ENCODE assay signal across 25 cellular contexts in genomic region chr3:177317247-177317646, GRCh38.
DNase-seq lines count a peak whose midpoint lies in the region; ATAC-seq, FAIRE-seq and TF ChIP-seq lines count a peak whose summit lies in the region.
"Had no signal": no experiment of that assay in that cellular context is flagged by ENCODE, and none has a peak within 500 bp of the region (broad histone marks: within the 10 kb centered on the region; RNA-seq: fewer than 3 reads in every experiment).

No MANE protein-coding gene starts in this region.

- DNase-seq in HepG2 (ENCODE audit: low spot score) (no peak), right lobe of liver (no peak), RCC 7860 (ENCODE audit: low spot score) (no peak), NCI-H1048 (lab: John Stamatoyannopoulos, UW) (no peak)
- no peak for DNase-seq in activated naive CD8-positive, alpha-beta T cell treated with anti-CD3 and anti-CD28 coated beads, Interleukin-2, amount 50 U/mL, for 24 hours
- no peak for DNase-seq in activated CD4-positive, alpha-beta memory T cell treated with anti-CD3 and anti-CD28 coated beads for 36 hours
- DNase-seq: C1 segment of cervical spinal cord; CD8-positive, alpha-beta T cell; GDM1; H9; IMR-90; MV-4-11; NCI-H1694; NCI-H2081; NCI-H2171; NCI-H345; NCI-H524; NCI-H774; NK-92 treated with Interleukin-12 subunit alpha and Interleukin-12 subunit beta, amount 100 ng/mL, for 24 hours; SJCRH30 had no signal

- 64% methylated on average over 2 of the region's 2 CpGs for WGBS in HepG2 (ENCODE audit: low lambda C conversion rate)
- 96% methylated on average over 2 of the region's 2 CpGs for WGBS in right lobe of liver (ENCODE audit: insufficient coverage, low coverage, low lambda C conversion rate, missing lambda C conversion rate)

- H2AFZ ChIP-seq in HepG2 (ENCODE audit: low read length) (no peak overlapping the region), SU-DHL-6 (ENCODE audit: low read depth, low read length, severe bottlenecking) (no peak overlapping the region)

- TF ChIP-seq CTCF in HepG2 (CRISPR knock-in tag; IDR thresholded peaks at IDR 0.05) (no peak), right lobe of liver (IDR thresholded peaks at IDR 0.05) (no peak), SU-DHL-6 (IDR thresholded peaks at IDR 0.05; ENCODE audit: insufficient read depth, low read length, poor library complexity, severe bottlenecking) (no peak)

- peaks cover 17% of the 10 kb centered on the region for H3K4me1 ChIP-seq in HepG2 (ENCODE audit: insufficient read depth, low read length)
- no peaks in the 10 kb centered on the region for H3K4me1 ChIP-seq in right lobe of liver
- H3K4me1 ChIP-seq: SJCRH30 had no signal

- H3K4me3 ChIP-seq in HepG2 (replicated peaks in 1 of 3; ENCODE audit: insufficient read depth in 1 of 3, low read depth in 2 of 3, low read length in 3 of 3) (no peak overlapping the region), right lobe of liver (no peak overlapping the region), SU-DHL-6 (ENCODE audit: insufficient read depth, low read length, poor library complexity, severe bottlenecking) (peak overlapping the region; percentile 8)
- H3K4me3 ChIP-seq: Peyer's patch, SJCRH30 had no signal

- CTCF ChIA-PET in HepG2 (lab: Yijun Ruan, JAX; ENCODE audit: low intra/inter-chr PET ratio, low total read pairs): no interaction called here
- CTCF ChIA-PET in activated CD4-positive, alpha-beta memory T cell treated with anti-CD3 and anti-CD28 coated beads for 36 hours (lab: Charles Lee): interaction anchor here (1.2 kb wide), 1 partner anchor 237 kb away, joined by 3 read pairs; no protein-coding TSS in a partner anchor

- no peaks in the 10 kb centered on the region for H3K9me2 ChIP-seq in SU-DHL-6 (replicated peaks; ENCODE audit: insufficient read depth, low read length)

- H3K27ac Mint-ChIP-seq in activated naive CD8-positive, alpha-beta T cell treated with anti-CD3 and anti-CD28 coated beads, Interleukin-2, amount 50 U/mL, for 24 hours: peak overlapping the region; percentile 69
- H3K27ac Mint-ChIP-seq in activated CD4-positive, alpha-beta memory T cell treated with anti-CD3 and anti-CD28 coated beads for 36 hours: no peak overlapping the region
- H3K27ac Mint-ChIP-seq: H9 had no signal

- ATAC-seq in HepG2: no peak
- no peak for ATAC-seq in right lobe of liver
- no peak for ATAC-seq in activated naive CD8-positive, alpha-beta T cell treated with anti-CD3 and anti-CD28 coated beads, Interleukin-2, amount 50 U/mL, for 24 hours
- no peak for ATAC-seq in GM18870 (IDR thresholded peaks at IDR 0.05; ENCODE audit: unreplicated experiment)
- ATAC-seq: CD8-positive, alpha-beta T cell had no signal

- H3K4me1 Mint-ChIP-seq in activated naive CD8-positive, alpha-beta T cell treated with anti-CD3 and anti-CD28 coated beads, Interleukin-2, amount 50 U/mL, for 24 hours: peaks cover 57% of the 10 kb centered on the region
- peaks cover 39% of the 10 kb centered on the region for H3K4me1 Mint-ChIP-seq in activated CD4-positive, alpha-beta memory T cell treated with anti-CD3 and anti-CD28 coated beads for 36 hours (ENCODE audit: low read depth)

- peaks cover 69% of the 10 kb centered on the region for H3F3A ChIP-seq in SU-DHL-6 (ENCODE audit: insufficient read depth)

- H3K4me2 ChIP-seq in HepG2 (ENCODE audit: low read depth, low read length) (no peak overlapping the region), SU-DHL-6 (ENCODE audit: low read depth, low read length, poor library complexity, severe bottlenecking) (peak overlapping the region; percentile 72)

- POLR2A ChIA-PET in HepG2 (lab: Yijun Ruan, JAX): no interaction called here
- POLR2A ChIA-PET in activated CD4-positive, alpha-beta memory T cell treated with anti-CD3 and anti-CD28 coated beads for 36 hours (lab: Charles Lee): no interaction called here

- no peak for TF ChIP-seq EP300 in HepG2 (IDR thresholded peaks at IDR 0.05; ENCODE audit: low read depth in 2 of 2, low read length in 2 of 2)
- TF ChIP-seq EP300 in HepG2 (CRISPR knock-in tag; IDR thresholded peaks at IDR 0.05; ENCODE audit: borderline replicate concordance): no peak

- H3K27me3 ChIP-seq in HepG2 (ENCODE audit: control insufficient read depth in 1 of 2, insufficient read depth in 2 of 2, low read length in 2 of 2) (no peaks in the 10 kb centered on the region), right lobe of liver (no peaks in the 10 kb centered on the region), SU-DHL-6 (ENCODE audit: low read length) (no peaks in the 10 kb centered on the region)
- H3K27me3 ChIP-seq: Peyer's patch, SJCRH30 had no signal

- peaks cover 9% of the 10 kb centered on the region for H3K9me3 Mint-ChIP-seq in activated naive CD8-positive, alpha-beta T cell treated with anti-CD3 and anti-CD28 coated beads, Interleukin-2, amount 50 U/mL, for 24 hours
- H3K9me3 Mint-ChIP-seq in activated CD4-positive, alpha-beta memory T cell treated with anti-CD3 and anti-CD28 coated beads for 36 hours: peaks cover 5% of the 10 kb centered on the region

- H3K9me3 ChIP-seq in HepG2 (ENCODE audit: low read length): no peaks in the 10 kb centered on the region
- no peaks in the 10 kb centered on the region for H3K9me3 ChIP-seq in right lobe of liver
- H3K9me3 ChIP-seq in SU-DHL-6 (ENCODE audit: insufficient read depth, low read length): no peaks in the 10 kb centered on the region
- H3K9me3 ChIP-seq: Peyer's patch, SJCRH30 had no signal

- intact Hi-C loops in HepG2 (cut with micrococcal nuclease; ENCODE audit: unreplicated experiment) (no loop called here), right lobe of liver (cut with DNase I) (no loop called here)
- intact Hi-C loops in activated CD4-positive, alpha-beta memory T cell treated with anti-CD3 and anti-CD28 coated beads for 36 hours (cut with micrococcal nuclease): loop anchor here (5.0 kb wide), 1 partner anchor 35 kb away; no protein-coding TSS in a partner anchor

- H3K36me3 ChIP-seq in HepG2 (replicated peaks in 1 of 2; ENCODE audit: control insufficient read depth in 1 of 2, insufficient read depth in 2 of 2, low read length in 2 of 2) (no peaks in the 10 kb centered on the region), right lobe of liver (no peaks in the 10 kb centered on the region), SU-DHL-6 (ENCODE audit: low read length) (no peaks in the 10 kb centered on the region)
- H3K36me3 ChIP-seq: Peyer's patch, SJCRH30 had no signal

- H3K27ac ChIP-seq in HepG2 (ENCODE audit: extremely low read length, insufficient read depth, low read length) (no peak overlapping the region), right lobe of liver (no peak overlapping the region), SU-DHL-6 (ENCODE audit: low read depth, low read length) (peak overlapping the region; percentile 98)
- H3K27ac ChIP-seq: 22Rv1, Peyer's patch, SJCRH30 had no signal

- H4K20me1 ChIP-seq in HepG2 (ENCODE audit: insufficient read depth, low read length): no peaks in the 10 kb centered on the region
- no peaks in the 10 kb centered on the region for H4K20me1 ChIP-seq in SU-DHL-6 (ENCODE audit: low read depth, low read length)

- no peak for FAIRE-seq in HepG2 (lab: Jason Lieb, UNC)
- FAIRE-seq in RCC 7860 (lab: Jason Lieb, UNC): no peak
- FAIRE-seq: HTR-8/SVneo had no signal

- no peak overlapping the region for H3K9ac ChIP-seq in HepG2 (ENCODE audit: insufficient read depth, low read depth, low read length)
- peak overlapping the region; percentile 35 for H3K9ac ChIP-seq in SU-DHL-6 (ENCODE audit: low read length)

- H3K27me3 Mint-ChIP-seq in activated naive CD8-positive, alpha-beta T cell treated with anti-CD3 and anti-CD28 coated beads, Interleukin-2, amount 50 U/mL, for 24 hours: no peaks in the 10 kb centered on the region
- H3K27me3 Mint-ChIP-seq in activated CD4-positive, alpha-beta memory T cell treated with anti-CD3 and anti-CD28 coated beads for 36 hours: peaks cover 2% of the 10 kb centered on the region

- peaks cover 3% of the 10 kb centered on the region for H3K36me3 Mint-ChIP-seq in activated naive CD8-positive, alpha-beta T cell treated with anti-CD3 and anti-CD28 coated beads, Interleukin-2, amount 50 U/mL, for 24 hours (ENCODE audit: low read depth)
- peaks cover 7% of the 10 kb centered on the region for H3K36me3 Mint-ChIP-seq in activated CD4-positive, alpha-beta memory T cell treated with anti-CD3 and anti-CD28 coated beads for 36 hours

- BruUV-seq in HepG2 (replicated peaks; lab: Mats Ljungman, UMichigan): no TSS peak

- in situ Hi-C loops in HepG2 (cut with HindIII; ENCODE audit: extremely low pct_ligation_motif_present, low pct_unique_long_range_greater_than_20kb): no loop called here

- H3K79me2 ChIP-seq in HepG2 (ENCODE audit: insufficient read depth, low read length) (no peaks in the 10 kb centered on the region), SU-DHL-6 (ENCODE audit: insufficient read depth, low read length) (no peaks in the 10 kb centered on the region)

- H3K4me3 Mint-ChIP-seq in activated naive CD8-positive, alpha-beta T cell treated with anti-CD3 and anti-CD28 coated beads, Interleukin-2, amount 50 U/mL, for 24 hours: no peak overlapping the region
- H3K4me3 Mint-ChIP-seq in activated CD4-positive, alpha-beta memory T cell treated with anti-CD3 and anti-CD28 coated beads for 36 hours: no peak overlapping the region
- H3K4me3 Mint-ChIP-seq: H9 had no signal

- TF ChIP-seq POLR2A in HepG2 (IDR thresholded peaks at IDR 0.05; ENCODE audit: insufficient read depth in 1 of 2, low read depth in 2 of 2, low read length in 2 of 2): no peak
- no peak for TF ChIP-seq POLR2A in right lobe of liver (IDR thresholded peaks at IDR 0.05)

- no peak for TF ChIP-seq RAD21 in HepG2 (CRISPR knock-in tag; IDR thresholded peaks at IDR 0.05)

TF ChIP-seq in HepG2, 621 proteins besides CTCF, POLR2A, EP300 and RAD21:
- TF ChIP-seq ARNT (IDR thresholded peaks at IDR 0.05) (no peak), ZNF564 (CRISPR knock-in tag; IDR thresholded peaks at IDR 0.05) (peak; percentile 98), FOXK2 (IDR thresholded peaks at IDR 0.05) (no peak), ERF (CRISPR knock-in tag; IDR thresholded peaks at IDR 0.05) (no peak), NPAS2 (CRISPR knock-in tag; IDR thresholded peaks at IDR 0.05; ENCODE audit: borderline replicate concordance) (no peak), NR0B2 (CRISPR knock-in tag; IDR thresholded peaks at IDR 0.05) (no peak), AHR (CRISPR knock-in tag; IDR thresholded peaks at IDR 0.05) (no peak)
